ENCODE assay signal across 8 cellular contexts in genomic region chr19:2579678-2580280, GRCh38.
A peak's percentile ranks its signal among the peaks of the same experiment; 100 is the strongest.
DNase-seq lines count a peak whose midpoint lies in the region; ATAC-seq and TF ChIP-seq lines count a peak whose summit lies in the region.

No MANE protein-coding gene starts in this region.

- TF ChIP-seq CTCF in LNCAP (IDR thresholded peaks at IDR 0.05): peak; percentile 38
- peak; percentile 66 for TF ChIP-seq CTCF in chondrocyte (IDR thresholded peaks at IDR 0.05)
- TF ChIP-seq CTCF in mesothelial cell of epicardium (IDR thresholded peaks at IDR 0.05; ENCODE audit: unreplicated experiment): peak; percentile 56

- H3K27ac Mint-ChIP-seq in chondrocyte (ENCODE audit: unreplicated experiment) (peak overlapping the region; percentile 96), mesothelial cell of epicardium (peak overlapping the region; percentile 93)

- H3K4me3 Mint-ChIP-seq in chondrocyte (ENCODE audit: unreplicated experiment) (peak overlapping the region; percentile 62), mesothelial cell of epicardium (peak overlapping the region; percentile 71)

- peak overlapping the region; percentile 68 for H3K27ac ChIP-seq in substantia nigra (ENCODE audit: low read depth, low read length, poor library complexity, severe bottlenecking)

- DNase-seq in chondrocyte (ENCODE audit: low spot score): peak; percentile 60
- no peak for DNase-seq in mesothelial cell of epicardium (ENCODE audit: low spot score in 2 of 2, unreplicated experiment in 2 of 2)
- no peak for DNase-seq in substantia nigra (lab: John Stamatoyannopoulos, UW)
- DNase-seq in stimulated activated CD4-positive, alpha-beta T cell treated with anti-CD3 and anti-CD28 coated beads, Interleukin-4, amount 100 ng/mL, for 24 hours: no peak
- DNase-seq in SHP77 (lab: John Stamatoyannopoulos, UW): no peak

- no peaks in the 10 kb centered on the region for H3K27me3 Mint-ChIP-seq in chondrocyte (ENCODE audit: low read depth)
- no peaks in the 10 kb centered on the region for H3K27me3 Mint-ChIP-seq in mesothelial cell of epicardium (ENCODE audit: low read depth)

- H3K9me3 Mint-ChIP-seq in chondrocyte (ENCODE audit: low read depth) (peaks cover 8% of the 10 kb centered on the region), mesothelial cell of epicardium (peaks cover 10% of the 10 kb centered on the region)

- no peaks in the 10 kb centered on the region for H3K36me3 Mint-ChIP-seq in chondrocyte (ENCODE audit: low read depth)
- H3K36me3 Mint-ChIP-seq in mesothelial cell of epicardium: peaks cover 4% of the 10 kb centered on the region

- H3K4me1 Mint-ChIP-seq in chondrocyte (ENCODE audit: low read depth) (peaks cover 48% of the 10 kb centered on the region), mesothelial cell of epicardium (peaks cover 17% of the 10 kb centered on the region)

- no peak for ATAC-seq in GM19035 (IDR thresholded peaks at IDR 0.05; ENCODE audit: unreplicated experiment)
- no peak for ATAC-seq in GM21390 (IDR thresholded peaks at IDR 0.05; ENCODE audit: unreplicated experiment)
